ENCODE assay signal across 11 cellular contexts in genomic region chr2:202158796-202159195, GRCh38.
DNase-seq lines count a peak whose midpoint lies in the region; ATAC-seq and TF ChIP-seq lines count a peak whose summit lies in the region.
"Had no signal": no experiment of that assay in that cellular context is flagged by ENCODE, and none has a peak within 500 bp of the region (broad histone marks: within the 10 kb centered on the region; RNA-seq: fewer than 3 reads in every experiment).

No MANE protein-coding gene starts in this region.

- DNase-seq in BJ (ENCODE audit: low read depth): no peak
- DNase-seq in HPDE6-E6E7 (ENCODE audit: extremely low spot score): peak; percentile 21
- DNase-seq in left ventricle myocardium inferior: no peak
- no peak for DNase-seq in foreskin melanocyte
- DNase-seq in UCSD-AML1 (lab: John Stamatoyannopoulos, UW; ENCODE audit: unreplicated experiment): no peak
- no peak for DNase-seq in gastrocnemius medialis
- DNase-seq: activated CD8-positive, alpha-beta T cell treated with anti-CD3 and anti-CD28 coated beads for 36 hours had no signal

- CTCF ChIA-PET in BJ (lab: Yijun Ruan, JAX): interaction anchor here (0.5 to 2.2 kb wide), 12 partner anchors 9 to 361 kb away, joined by 3 to 7 read pairs (median 4); no protein-coding TSS in a partner anchor

- peak; percentile 36 for TF ChIP-seq CTCF in BJ (IDR thresholded peaks at IDR 0.05; ENCODE audit: insufficient read depth, low read depth, low read length)
- peak; percentile 72 for TF ChIP-seq CTCF in VCaP (conservative IDR thresholded peaks at IDR 0.05)
- peak; percentile 43 for TF ChIP-seq CTCF in left ventricle myocardium inferior (IDR thresholded peaks at IDR 0.05; ENCODE audit: borderline replicate concordance)
- TF ChIP-seq CTCF in gastrocnemius medialis (IDR thresholded peaks at IDR 0.05 in 4 of 5, conservative IDR thresholded peaks at IDR 0.05 in 1 of 5): no peak

- H3K27ac ChIP-seq in VCaP: no peak overlapping the region
- no peak overlapping the region for H3K27ac ChIP-seq in left ventricle myocardium inferior (replicated peaks)
- H3K27ac ChIP-seq in gastrocnemius medialis: no peak overlapping the region
- H3K27ac ChIP-seq: SJSA1 had no signal

- H3K4me1 ChIP-seq in left ventricle myocardium inferior (peaks cover 17% of the 10 kb centered on the region), gastrocnemius medialis (peaks cover 4 to 10% of the 10 kb centered on the region in 2 donors)
- H3K4me1 ChIP-seq: SJSA1 had no signal

- no peak overlapping the region for H3K4me3 ChIP-seq in BJ (ENCODE audit: low read depth, low read length)
- H3K4me3 ChIP-seq in left ventricle myocardium inferior: no peak overlapping the region
- H3K4me3 ChIP-seq in gastrocnemius medialis: no peak overlapping the region
- H3K4me3 ChIP-seq: SJSA1 had no signal

- TF ChIP-seq POLR2A in gastrocnemius medialis (IDR thresholded peaks at IDR 0.05): no peak

- POLR2A ChIA-PET in BJ (lab: Charles Lee): no interaction called here

- H3K9me3 ChIP-seq in left ventricle myocardium inferior (replicated peaks) (no peaks in the 10 kb centered on the region), gastrocnemius medialis (no peaks in the 10 kb centered on the region)
- H3K9me3 ChIP-seq: SJSA1 had no signal

- ATAC-seq in gastrocnemius medialis (no peak), HG03521 (IDR thresholded peaks at IDR 0.05; ENCODE audit: unreplicated experiment) (no peak)
- ATAC-seq: activated CD8-positive, alpha-beta T cell treated with anti-CD3 and anti-CD28 coated beads for 36 hours; activated naive CD4-positive, alpha-beta T cell treated with anti-CD3 and anti-CD28 coated beads, Interleukin-2, amount 50 U/mL, for 72 hours had no signal

- H3K36me3 ChIP-seq in BJ (ENCODE audit: control insufficient read depth, insufficient read depth, low read length) (no peaks in the 10 kb centered on the region), left ventricle myocardium inferior (no peaks in the 10 kb centered on the region), gastrocnemius medialis (no peaks in the 10 kb centered on the region)
- H3K36me3 ChIP-seq: SJSA1 had no signal

- H3K27me3 ChIP-seq in BJ (ENCODE audit: control insufficient read depth, insufficient read depth, low read length) (no peaks in the 10 kb centered on the region), left ventricle myocardium inferior (ENCODE audit: low read depth) (peaks cover 3% of the 10 kb centered on the region), gastrocnemius medialis (no peaks in the 10 kb centered on the region)
- H3K27me3 ChIP-seq: SJSA1 had no signal

- in situ Hi-C loops in gastrocnemius medialis (cut with MboI; ENCODE audit: low sequenced_read_pairs in 4 of 4): no loop called here

- intact Hi-C loops in left ventricle myocardium inferior (cut with micrococcal nuclease) (no loop called here), gastrocnemius medialis (cut with DNase I; ENCODE audit: low total_unique reads) (no loop called here)

Comparison
In these comparisons a context has a peak if more than half of its experiments do, and no peak if none do; other contexts are left out.
1. CTCF ChIP-seq: peak in BJ (single experiment), VCaP (single experiment) and left ventricle myocardium inferior (single experiment); none in gastrocnemius medialis (0 of 5).